In genomic region chr3:36409862-36410261, GRCh38 we compare ENCODE assay signal across 23 cellular contexts. TPM values are rescaled to one million over a fixed set of nuclear protein-coding genes. Genes with fewer than 3 reads are reported as not detected.
"Had no signal": no experiment of that assay in that cellular context is flagged by ENCODE, and none has a peak within 500 bp of the region (broad histone marks: within the 10 kb centered on the region; RNA-seq: fewer than 3 reads in every experiment).

No MANE protein-coding gene starts in this region.

- ATAC-seq: activated CD4-positive, alpha-beta T cell treated with anti-CD3 and anti-CD28 coated beads for 36 hours; activated CD8-positive, alpha-beta T cell treated with anti-CD3 and anti-CD28 coated beads for 36 hours; activated T-cell treated with anti-CD3 and anti-CD28 coated beads, Interleukin-2, amount 50 U/mL, for 4 hours; activated T-helper 17 cell treated with anti-CD3 and anti-CD28 coated beads, Interleukin-2, amount 50 U/mL, for 72 hours; gastroesophageal sphincter had no signal

- DNase-seq: activated CD4-positive, alpha-beta T cell treated with anti-CD3 and anti-CD28 coated beads for 36 hours; activated CD4-positive, alpha-beta T cell treated with anti-CD3 and anti-CD28 coated beads, Interleukin-2, amount 10 ng/mL, durations not matched to agents 7 days and 5 days; activated CD4-positive, alpha-beta T cell treated with anti-CD3 and anti-CD28 coated beads, Interleukin-2, amount 50 U/mL, for 4 hours; activated CD4-positive, CD25-positive, alpha-beta regulatory T cell; activated CD4-positive, CD25-positive, alpha-beta regulatory T cell treated with anti-CD3 and anti-CD28 coated beads, Interleukin-2, amount 50 U/mL, for 72 hours; activated CD8-positive, alpha-beta memory T cell treated with anti-CD3 and anti-CD28 coated beads for 24 hours; activated CD8-positive, alpha-beta T cell treated with anti-CD3 and anti-CD28 coated beads for 36 hours; activated effector memory CD4-positive, alpha-beta T cell treated with Interleukin-2 at 50 U/mL for 16 hours; activated gamma-delta T cell treated with Interleukin-2 at 50 U/mL for 16 hours; activated naive CD4-positive, alpha-beta T cell treated with anti-CD3 and anti-CD28 coated beads, Interleukin-2, amount 50 U/mL, for 16 hours; activated naive CD4-positive, alpha-beta T cell treated with Interleukin-2 at 50 U/mL for 16 hours; activated T-cell treated with anti-CD3 and anti-CD28 coated beads, Interleukin-2, amount 50 U/mL, for 4 hours; amniotic stem cell; anterior cingulate cortex; brain microvascular endothelial cell; colonic mucosa; effector CD8-positive, alpha-beta T cell; esophagus squamous epithelium; foreskin melanocyte; T-helper 2 cell had no signal

RNA-seq across cellular contexts. Expression of gene STAC, which starts 29.6 kb away (rescaled TPM):
- total RNA-seq: activated CD8-positive, alpha-beta T cell treated with anti-CD3 and anti-CD28 coated beads for 36 hours; activated T-cell treated with anti-CD3 and anti-CD28 coated beads, Interleukin-2, amount 50 U/mL, for 4 hours; T-helper 1 cell treated with Interleukin-12 subunit alpha and Interleukin-12 subunit beta and Interleukin-4 antibody, amounts not matched to agents 30 ng/mL and 1 ng/mL, for 36 hours had no signal
